35 cellular contexts compared by ENCODE assay signal in the genomic region with DNA sequence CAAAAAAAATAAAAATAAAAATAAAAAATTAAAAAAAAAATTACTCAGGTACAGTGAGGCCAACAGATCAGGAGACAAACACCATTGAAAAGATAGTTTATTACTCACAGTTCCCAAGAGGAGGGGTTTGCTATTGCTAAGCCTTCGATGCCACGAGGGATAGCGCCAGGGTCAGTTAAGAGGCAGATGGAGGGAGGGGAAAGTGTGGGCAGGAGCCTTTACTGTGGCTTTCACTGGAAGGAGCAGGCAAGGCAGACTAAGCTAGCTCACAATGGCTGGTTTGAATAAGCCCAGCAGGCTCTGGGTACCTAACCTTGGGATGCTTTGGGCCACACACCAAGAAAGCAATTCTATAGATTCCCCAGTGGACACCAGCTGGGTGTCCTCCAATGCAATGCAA. TPM values are rescaled to one million over a fixed set of nuclear protein-coding genes. Genes with fewer than 3 reads are reported as not detected.
"Had no signal": no experiment of that assay in that cellular context is flagged by ENCODE, and none has a peak within 500 bp of the region (broad histone marks: within the 10 kb centered on the region; RNA-seq: fewer than 3 reads in every experiment).

No MANE protein-coding gene starts in this region.

- H3K9me3 Mint-ChIP-seq: activated CD4-positive, alpha-beta memory T cell treated with anti-CD3 and anti-CD28 coated beads for 36 hours; activated naive CD8-positive, alpha-beta T cell treated with anti-CD3 and anti-CD28 coated beads, Interleukin-2, amount 10 ng/mL, durations not matched to agents 7 days and 5 days; activated T-cell treated with anti-CD3 and anti-CD28 coated beads, Interleukin-2, amount 50 U/mL, for 72 hours; activated T-helper 17 cell treated with anti-CD3 and anti-CD28 coated beads, Interleukin-2, amount 50 U/mL, for 72 hours; T-cell had no signal

- H3K9me3 ChIP-seq: adrenal gland, body of pancreas, breast epithelium had no signal

- H3K4me3 Mint-ChIP-seq: activated CD4-positive, alpha-beta memory T cell treated with anti-CD3 and anti-CD28 coated beads for 36 hours; activated naive CD8-positive, alpha-beta T cell treated with anti-CD3 and anti-CD28 coated beads, Interleukin-2, amount 10 ng/mL, durations not matched to agents 7 days and 5 days; activated T-cell treated with anti-CD3 and anti-CD28 coated beads, Interleukin-2, amount 50 U/mL, for 72 hours; activated T-helper 17 cell treated with anti-CD3 and anti-CD28 coated beads, Interleukin-2, amount 50 U/mL, for 72 hours; T-cell; T-helper 17 cell had no signal

- H3K36me3 ChIP-seq: adrenal gland, breast epithelium had no signal

- H3K4me1 ChIP-seq: adrenal gland, body of pancreas, breast epithelium had no signal

- H3K27ac ChIP-seq: adrenal gland, body of pancreas, breast epithelium, KMS-11, RWPE1 had no signal

- H3K27ac Mint-ChIP-seq: activated CD4-positive, alpha-beta memory T cell treated with anti-CD3 and anti-CD28 coated beads for 36 hours; activated T-cell treated with anti-CD3 and anti-CD28 coated beads, Interleukin-2, amount 50 U/mL, for 72 hours; T-cell; T-helper 17 cell had no signal

- H3K4me3 ChIP-seq: adrenal gland, body of pancreas, breast epithelium had no signal

- H3K4me2 ChIP-seq: KMS-11 had no signal

- DNase-seq: activated CD4-positive, alpha-beta memory T cell treated with anti-CD3 and anti-CD28 coated beads for 36 hours; activated CD4-positive, alpha-beta T cell treated with anti-CD3 and anti-CD28 coated beads for 4 hours; activated CD4-positive, alpha-beta T cell treated with anti-CD3 and anti-CD28 coated beads, Interleukin-2, amount 50 U/mL, for 1 hour; activated CD4-positive, CD25-positive, alpha-beta regulatory T cell treated with anti-CD3 and anti-CD28 coated beads, Interleukin-2, amount 50 U/mL, for 72 hours; activated effector memory CD4-positive, alpha-beta T cell treated with anti-CD3 and anti-CD28 coated beads, Interleukin-2, amount 50 U/mL, for 16 hours; activated naive CD4-positive, alpha-beta T cell; activated naive CD4-positive, alpha-beta T cell treated with anti-CD3 and anti-CD28 coated beads, Interleukin-2, amount 50 U/mL, for 16 hours; activated naive CD8-positive, alpha-beta T cell treated with anti-CD3 and anti-CD28 coated beads, Interleukin-2, amount 10 ng/mL, durations not matched to agents 7 days and 5 days; activated T-cell treated with anti-CD3 and anti-CD28 coated beads, Interleukin-2, amount 50 U/mL, for 1 hour; activated T-cell treated with anti-CD3 and anti-CD28 coated beads, Interleukin-2, amount 50 U/mL, for 72 hours; adrenal gland; body of pancreas; caudate nucleus; cerebellar nuclear complex; MM.1S; NCI-H1092; NCI-H1436 treated with DMSO at 0.1 percent for 48 hours; NCI-H1694 treated with DMSO at 0.1 percent for 48 hours; NCI-H2029; NCI-H345; NCI-H524 treated with DMSO at 0.1 percent for 48 hours; PC-3; SIG-M5; T-cell; T-helper 17 cell; T1000 had no signal

- ATAC-seq: activated T-cell treated with anti-CD3 and anti-CD28 coated beads, Interleukin-2, amount 50 U/mL, for 72 hours; activated T-helper 17 cell treated with anti-CD3 and anti-CD28 coated beads, Interleukin-2, amount 50 U/mL, for 72 hours; body of pancreas; PC-3; Right ventricle myocardium inferior; SK-N-SH treated with all-trans-retinoic acid at 6 μM for 48 hours; T-cell; T-helper 17 cell had no signal

- H3K36me3 Mint-ChIP-seq: activated CD4-positive, alpha-beta memory T cell treated with anti-CD3 and anti-CD28 coated beads for 36 hours; T-cell had no signal

- H3K27me3 Mint-ChIP-seq: activated T-helper 17 cell treated with anti-CD3 and anti-CD28 coated beads, Interleukin-2, amount 50 U/mL, for 72 hours had no signal

RNA-seq across cellular contexts. Expression of gene TRIM17, which starts 57.8 kb away (rescaled TPM):
- total RNA-seq: LHCN-M2, NCI-H460, PC-3, SK-MEL-5 had no signal
